In the genomic region with DNA sequence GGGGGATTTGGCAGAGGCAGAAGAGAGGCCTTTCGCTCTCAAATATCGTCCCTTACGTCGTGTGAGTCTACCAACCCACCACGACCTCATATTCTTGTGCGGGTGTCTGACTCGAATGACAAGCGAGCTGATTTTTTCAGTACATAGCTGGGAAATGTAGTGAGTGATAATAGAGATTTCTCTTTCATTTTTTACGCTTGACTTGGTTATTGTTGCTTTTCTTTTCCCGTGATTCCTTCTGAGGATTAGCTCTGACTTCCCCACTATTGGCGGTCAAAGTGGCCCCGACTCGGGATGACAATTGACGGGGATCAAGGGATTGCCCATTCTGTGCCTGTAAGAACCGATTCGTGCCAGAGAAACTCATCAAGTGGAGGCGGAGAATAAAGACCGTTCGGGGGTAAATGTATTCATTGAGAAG, we compare ENCODE assay signal across 9 cellular contexts. TPM values are rescaled to one million over a fixed set of nuclear protein-coding genes. Genes with fewer than 3 reads are reported as not detected.
DNase-seq lines count a peak whose midpoint lies in the region; ATAC-seq and TF ChIP-seq lines count a peak whose summit lies in the region.
"Had no signal": no experiment of that assay in that cellular context is flagged by ENCODE, and none has a peak within 500 bp of the region (broad histone marks: within the 10 kb centered on the region; RNA-seq: fewer than 3 reads in every experiment).

No MANE protein-coding gene starts in this region.

- POLR2A ChIA-PET in SK-N-SH (lab: Yijun Ruan, JAX): no interaction called here
- POLR2A ChIA-PET in activated CD8-positive, alpha-beta T cell treated with anti-CD3 and anti-CD28 coated beads for 36 hours (lab: Charles Lee): interaction anchor here (0.6 to 0.7 kb wide), 3 partner anchors 13 to 97 kb away, joined by 3 to 4 read pairs (median 3); no protein-coding TSS in a partner anchor

- H3K4me3 Mint-ChIP-seq in activated CD8-positive, alpha-beta T cell treated with anti-CD3 and anti-CD28 coated beads for 36 hours: peak overlapping the region; percentile 75
- peak overlapping the region; percentile 86 to 93 for H3K4me3 Mint-ChIP-seq in stimulated activated naive CD8-positive, alpha-beta T cell treated with anti-CD3 and anti-CD28 coated beads, Interleukin-15, amount 100 ng/mL, for 72 hours

- H3F3A ChIP-seq in SK-N-SH (replicated peaks; ENCODE audit: insufficient read depth): peaks cover 5% of the 10 kb centered on the region

- no peaks in the 10 kb centered on the region for H4K20me1 ChIP-seq in SK-N-SH (ENCODE audit: insufficient read depth)

- intact Hi-C loops in activated CD8-positive, alpha-beta T cell treated with anti-CD3 and anti-CD28 coated beads for 36 hours (cut with micrococcal nuclease): loop anchor here (10.0 kb wide), 1 partner anchor 406 kb away; no protein-coding TSS in a partner anchor

- H3K27ac ChIP-seq in SK-N-SH (ENCODE audit: low read depth in 2 of 2, low read length in 1 of 2): no peak overlapping the region

- TF ChIP-seq CTCF in SK-N-SH (IDR thresholded peaks at IDR 0.05): no peak
- no peak for TF ChIP-seq CTCF in activated CD8-positive, alpha-beta T cell treated with anti-CD3 and anti-CD28 coated beads for 36 hours (IDR thresholded peaks at IDR 0.05)

- no peaks in the 10 kb centered on the region for H3K36me3 Mint-ChIP-seq in activated CD8-positive, alpha-beta T cell treated with anti-CD3 and anti-CD28 coated beads for 36 hours (ENCODE audit: low read depth)

- ATAC-seq in SK-N-SH treated with all-trans-retinoic acid at 6 μM for 48 hours (no peak), HG03196 (IDR thresholded peaks at IDR 0.05; ENCODE audit: unreplicated experiment) (no peak), GM18909 (IDR thresholded peaks at IDR 0.05; ENCODE audit: poor library complexity, unreplicated experiment) (no peak)
- no peak for ATAC-seq in activated CD8-positive, alpha-beta T cell treated with anti-CD3 and anti-CD28 coated beads for 36 hours
- no peak for ATAC-seq in stimulated activated naive CD8-positive, alpha-beta T cell treated with anti-CD3 and anti-CD28 coated beads, Interleukin-15, amount 100 ng/mL, for 72 hours

- H3K4me1 ChIP-seq in SK-N-SH (ENCODE audit: control insufficient read depth in 1 of 2, insufficient read depth in 2 of 2, low read depth in 1 of 2, low read length in 1 of 2): peaks cover 0 to 35% of the 10 kb centered on the region in 2 experiments; a peak in 2 of 4 replicates
- no peaks in the 10 kb centered on the region for H3K4me1 ChIP-seq in iPS-15b (ENCODE audit: control insufficient read depth, insufficient read depth, low read length)

- no peaks in the 10 kb centered on the region for H3K9me3 Mint-ChIP-seq in activated CD8-positive, alpha-beta T cell treated with anti-CD3 and anti-CD28 coated beads for 36 hours
- H3K9me3 Mint-ChIP-seq in stimulated activated naive CD8-positive, alpha-beta T cell treated with anti-CD3 and anti-CD28 coated beads, Interleukin-15, amount 100 ng/mL, for 72 hours: no peaks in the 10 kb centered on the region

- CTCF ChIA-PET in SK-N-SH (lab: Yijun Ruan, JAX): interaction anchor here (1.0 to 1.2 kb wide), 4 partner anchors 15 to 409 kb away, joined by 3 to 6 read pairs (median 4); no protein-coding TSS in a partner anchor
- CTCF ChIA-PET in activated CD8-positive, alpha-beta T cell treated with anti-CD3 and anti-CD28 coated beads for 36 hours (lab: Charles Lee): interaction anchor here (1.0 to 1.3 kb wide), 3 partner anchors 46 to 374 kb away, joined by 3 to 6 read pairs (median 5); no protein-coding TSS in a partner anchor

- H3K9ac ChIP-seq in SK-N-SH (no peak overlapping the region), iPS-15b (ENCODE audit: low read depth, low read length) (no peak overlapping the region)

- peak overlapping the region; percentile 75 for H2AFZ ChIP-seq in SK-N-SH (ENCODE audit: low read depth)

- no peaks in the 10 kb centered on the region for H3K9me2 ChIP-seq in SK-N-SH

- H3K4me3 ChIP-seq in SK-N-SH (ENCODE audit: low read depth in 2 of 2, low read length in 1 of 2): peak overlapping the region; percentile 53 to 63
- peak overlapping the region; percentile 42 for H3K4me3 ChIP-seq in iPS-15b (ENCODE audit: low read depth, low read length)

- no peak for TF ChIP-seq RAD21 in SK-N-SH (IDR thresholded peaks at IDR 0.05; ENCODE audit: low read length)

- H3K27ac Mint-ChIP-seq in activated CD8-positive, alpha-beta T cell treated with anti-CD3 and anti-CD28 coated beads for 36 hours: no peak overlapping the region
- H3K27ac Mint-ChIP-seq in stimulated activated naive CD8-positive, alpha-beta T cell treated with anti-CD3 and anti-CD28 coated beads, Interleukin-15, amount 100 ng/mL, for 72 hours: no peak overlapping the region

- peaks cover 87% of the 10 kb centered on the region for H3K27me3 Mint-ChIP-seq in activated CD8-positive, alpha-beta T cell treated with anti-CD3 and anti-CD28 coated beads for 36 hours
- peaks cover 95% of the 10 kb centered on the region for H3K27me3 Mint-ChIP-seq in stimulated activated naive CD8-positive, alpha-beta T cell treated with anti-CD3 and anti-CD28 coated beads, Interleukin-15, amount 100 ng/mL, for 72 hours

- H3K79me2 ChIP-seq in SK-N-SH (ENCODE audit: insufficient read depth): no peaks in the 10 kb centered on the region

- TF ChIP-seq EP300 in SK-N-SH (IDR thresholded peaks at IDR 0.05; ENCODE audit: borderline replicate concordance in 1 of 2, low read depth in 1 of 2, low read length in 1 of 2): no peak

- no peaks in the 10 kb centered on the region for H3K36me3 ChIP-seq in SK-N-SH (replicated peaks in 1 of 2; ENCODE audit: control insufficient read depth in 1 of 2, insufficient read depth in 2 of 2, low read length in 1 of 2)
- H3K36me3 ChIP-seq in iPS-15b (ENCODE audit: control insufficient read depth, insufficient read depth, low read length): no peaks in the 10 kb centered on the region

- peaks cover 41% of the 10 kb centered on the region for H3K27me3 ChIP-seq in SK-N-SH (ENCODE audit: insufficient read depth)
- H3K27me3 ChIP-seq in iPS-15b (ENCODE audit: control insufficient read depth, insufficient read depth, low read length): peaks cover 97% of the 10 kb centered on the region

- WGBS in SK-N-SH (ENCODE audit: low lambda C conversion rate): 11% methylated on average over 19 of the region's 19 CpGs

- peak; percentile 59 for DNase-seq in SK-N-SH
- peak; percentile 34 for DNase-seq in activated CD8-positive, alpha-beta T cell treated with anti-CD3 and anti-CD28 coated beads for 36 hours
- peak in 1 of 2 donors; percentile 14 for DNase-seq in stimulated activated naive CD8-positive, alpha-beta T cell treated with anti-CD3 and anti-CD28 coated beads, Interleukin-15, amount 100 ng/mL, for 72 hours
- no peak for DNase-seq in middle frontal gyrus (ENCODE audit: extremely low spot score, low spot score)

- peaks cover 42% of the 10 kb centered on the region for H3K4me1 Mint-ChIP-seq in activated CD8-positive, alpha-beta T cell treated with anti-CD3 and anti-CD28 coated beads for 36 hours (ENCODE audit: low read depth)
- H3K4me1 Mint-ChIP-seq in stimulated activated naive CD8-positive, alpha-beta T cell treated with anti-CD3 and anti-CD28 coated beads, Interleukin-15, amount 100 ng/mL, for 72 hours: peaks cover 69% of the 10 kb centered on the region

- H3K9me3 ChIP-seq in SK-N-SH (no peaks in the 10 kb centered on the region), iPS-15b (ENCODE audit: control insufficient read depth, insufficient read depth, low read length) (no peaks in the 10 kb centered on the region)

- peak overlapping the region; percentile 88 for H3K4me2 ChIP-seq in SK-N-SH

TF ChIP-seq in SK-N-SH, 30 proteins besides CTCF, POLR2A, EP300 and RAD21:
- TF ChIP-seq EZH2phosphoT487 (IDR thresholded peaks at IDR 0.05; ENCODE audit: borderline replicate concordance, low read depth) (peak; percentile 65; the same call in 1 of the 2 replicates), ELF1 (IDR thresholded peaks at IDR 0.05) (no peak)

TF ChIP-seq in SK-N-SH treated with all-trans-retinoic acid at 6 μM for 48 hours, 23 proteins besides CTCF, POLR2A, EP300 and RAD21:
- TF ChIP-seq CSRNP3 (CRISPR knock-in tag; IDR thresholded peaks at IDR 0.05) (no peak), RARB (CRISPR knock-in tag; IDR thresholded peaks at IDR 0.05) (no peak), OSR1 (CRISPR knock-in tag; IDR thresholded peaks at IDR 0.05) (no peak), ZNF8 (CRISPR knock-in tag; IDR thresholded peaks at IDR 0.05) (no peak)

RNA-seq across cellular contexts. Expression of gene OSTM1, which starts 44.3 kb away (rescaled TPM):
- polyA plus RNA-seq in SK-N-SH (2012; rRNA removed): 10.1 and 12.9 TPM in 2 replicates
- 12.3 and 12.4 TPM in 2 replicates for polyA plus RNA-seq in SK-N-SH (2012; cell fraction: cytosol; rRNA removed)
- 14.9 and 22.1 TPM in 2 replicates for polyA plus RNA-seq in SK-N-SH (2012; cell fraction: nucleus; rRNA removed)
- 1 to 10 TPM; 7.2 to 7.5 TPM for total RNA-seq in activated CD8-positive, alpha-beta T cell treated with anti-CD3 and anti-CD28 coated beads for 36 hours

RNA-seq across cellular contexts. Expression of gene NR2E1, which starts 47.0 kb away (rescaled TPM):
- polyA plus RNA-seq in SK-N-SH (2012; rRNA removed): not detected in 2 replicates
- polyA plus RNA-seq in SK-N-SH (2012; cell fraction: cytosol; rRNA removed): not detected in 2 replicates
- polyA plus RNA-seq in SK-N-SH (2012; cell fraction: nucleus; rRNA removed): not detected in 2 replicates
- total RNA-seq in activated CD8-positive, alpha-beta T cell treated with anti-CD3 and anti-CD28 coated beads for 36 hours: not detected
- total RNA-seq: T-helper 2 cell treated with Interferon-gamma antibody and Interleukin-4, amounts not matched to agents 100 ng/mL and 5 ng/mL, for 36 hours had no signal
